In the genomic region with DNA sequence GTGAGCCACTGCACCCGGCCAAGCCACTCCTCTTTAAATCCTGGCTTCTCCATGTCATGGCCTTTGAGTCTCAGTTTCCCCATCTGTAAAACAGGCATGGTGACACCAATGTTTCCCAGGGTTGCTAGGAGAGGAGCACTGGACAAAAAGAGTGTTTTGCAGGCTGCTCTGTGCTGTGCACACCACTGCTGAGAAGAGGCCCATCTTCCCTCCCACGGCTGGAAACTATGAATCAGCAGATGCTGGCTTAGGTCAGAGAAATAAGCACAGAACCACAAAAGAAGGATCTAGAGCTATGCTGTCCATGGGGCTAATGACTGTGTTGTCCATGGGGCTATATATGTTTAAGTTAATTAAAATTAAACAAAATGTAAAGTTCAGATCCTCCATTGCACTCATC, we compare ENCODE assay signal across 10 cellular contexts.
DNase-seq lines count a peak whose midpoint lies in the region; ATAC-seq, FAIRE-seq and TF ChIP-seq lines count a peak whose summit lies in the region.
"Had no signal": no experiment of that assay in that cellular context is flagged by ENCODE, and none has a peak within 500 bp of the region (broad histone marks: within the 10 kb centered on the region; RNA-seq: fewer than 3 reads in every experiment).

No MANE protein-coding gene starts in this region.

- no peak for FAIRE-seq in D721Med (lab: Jason Lieb, UNC)

- TF ChIP-seq CTCF in fibroblast of pulmonary artery (IDR thresholded peaks at IDR 0.05; ENCODE audit: low read length, missing control alignments): no peak
- TF ChIP-seq CTCF in GM20000 (IDR thresholded peaks at IDR 0.05; ENCODE audit: extremely low read depth, missing control alignments): no peak
- no peak for TF ChIP-seq CTCF in D721Med (IDR thresholded peaks at IDR 0.05; ENCODE audit: insufficient read depth, missing control alignments)

- no peak for ATAC-seq in GM21390 (IDR thresholded peaks at IDR 0.05; ENCODE audit: unreplicated experiment)

- H3K4me3 ChIP-seq in fibroblast of pulmonary artery (replicated peaks; ENCODE audit: low read depth, low read length): no peak overlapping the region

- peak; percentile 33 to 36 for DNase-seq in activated CD4-positive, alpha-beta T cell treated with anti-CD3 and anti-CD28 coated beads for 4 hours
- DNase-seq in activated CD4-positive, alpha-beta T cell treated with anti-CD3 and anti-CD28 coated beads, Interleukin-2, amount 50 U/mL, for 1 hour: no peak
- DNase-seq in RKO (ENCODE audit: low spot score): peak; percentile 21
- DNase-seq in fibroblast of pulmonary artery (ENCODE audit: low read depth): peak; percentile 92
- DNase-seq in stimulated activated CD8-positive, alpha-beta memory T cell treated with anti-CD3 and anti-CD28 coated beads, Interleukin-4, amount 100 ng/mL, for 24 hours (ENCODE audit: low read depth): peak; percentile 4
- no peak for DNase-seq in GM20000 (ENCODE audit: low spot score)
- DNase-seq in D721Med (ENCODE audit: insufficient read length, low spot score): no peak
- DNase-seq: effector CD4-positive, alpha-beta T cell; NCI-H1694 had no signal

Comparison
In these comparisons a context has a peak if more than half of its experiments do, and no peak if none do; other contexts are left out.
1. DNase-seq: peak in activated CD4-positive, alpha-beta T cell treated with anti-CD3 and anti-CD28 coated beads for 4 hours (2 of 2), RKO (single experiment), fibroblast of pulmonary artery (single experiment) and stimulated activated CD8-positive, alpha-beta memory T cell treated with anti-CD3 and anti-CD28 coated beads, Interleukin-4, amount 100 ng/mL, for 24 hours (single experiment); none in activated CD4-positive, alpha-beta T cell treated with anti-CD3 and anti-CD28 coated beads, Interleukin-2, amount 50 U/mL, for 1 hour (single experiment), GM20000 (single experiment) and D721Med (single experiment).